ENCODE assay signal across 18 cellular contexts in genomic region chr11:65185869-65186341, GRCh38. TPM values are rescaled to one million over a fixed set of nuclear protein-coding genes. Genes with fewer than 3 reads are reported as not detected.
A peak's percentile ranks its signal among the peaks of the same experiment; 100 is the strongest.
DNase-seq lines count a peak whose midpoint lies in the region; ATAC-seq and TF ChIP-seq lines count a peak whose summit lies in the region.
"Had no signal": no experiment of that assay in that cellular context is flagged by ENCODE, and none has a peak within 500 bp of the region (broad histone marks: within the 10 kb centered on the region; RNA-seq: fewer than 3 reads in every experiment).

No MANE protein-coding gene starts in this region.

- H3K27ac ChIP-seq in left ventricle myocardium inferior (replicated peaks) (no peak overlapping the region), PC-3 (ENCODE audit: low read length) (no peak overlapping the region)

- in situ Hi-C loops in GM13976 (cut with MboI; ENCODE audit: low sequenced_read_pairs, unreplicated experiment) = no loop called here

- H3K9ac ChIP-seq in PC-3 (ENCODE audit: low read length) = no peak overlapping the region

- intact Hi-C loops in left ventricle myocardium inferior (cut with micrococcal nuclease) = no loop called here
- intact Hi-C loops in left cardiac atrium (cut with DNase I) = no loop called here
- intact Hi-C loops in PC-3 (cut with micrococcal nuclease) = loop anchor here (10.0 kb wide), 1 partner anchor 129 kb away; the partner anchor contains the start of gene CDC42EP2

- no peaks in the 10 kb centered on the region for H3K9me3 ChIP-seq in left ventricle myocardium inferior (replicated peaks)
- no peaks in the 10 kb centered on the region for H3K9me3 ChIP-seq in PC-3 (ENCODE audit: low read length)
- H3K9me3 ChIP-seq: body of pancreas, mucosa of descending colon had no signal

- H2AFZ ChIP-seq in PC-3 (ENCODE audit: low read length) = no peak overlapping the region

- H3K36me3 ChIP-seq in left ventricle myocardium inferior (peaks cover 54% of the 10 kb centered on the region), PC-3 (ENCODE audit: low read depth, low read length) (peaks cover 55% of the 10 kb centered on the region)

- no TSS peak for BruUV-seq in PC-3 (replicated peaks; lab: Mats Ljungman, UMichigan)

- no peaks in the 10 kb centered on the region for H3K9me2 ChIP-seq in PC-3 (replicated peaks; ENCODE audit: low read length)

- DNase-seq in left ventricle myocardium inferior (no peak), left cardiac atrium (no peak), PC-3 (no peak), foreskin fibroblast (no peak), GM13976 (ENCODE audit: low spot score) (no peak), NCI-H1105 (lab: John Stamatoyannopoulos, UW) (no peak), iPS-NIHi11 (ENCODE audit: low spot score) (no peak)
- DNase-seq: activated CD8-positive, alpha-beta T cell treated with anti-CD3 and anti-CD28 coated beads for 36 hours; activated effector memory CD4-positive, alpha-beta T cell treated with anti-CD3 and anti-CD28 coated beads, Interleukin-2, amount 50 U/mL, for 16 hours; effector CD8-positive, alpha-beta T cell; Kasumi-1; mucosa of descending colon; NCI-H1930; NCI-H69; RPMI8226 had no signal

- H3K4me3 ChIP-seq in left ventricle myocardium inferior (no peak overlapping the region), PC-3 (ENCODE audit: low read length) (no peak overlapping the region), foreskin fibroblast (ENCODE audit: low read depth in 1 of 2, low read length in 2 of 2) (no peak overlapping the region)
- H3K4me3 ChIP-seq: body of pancreas, mucosa of descending colon had no signal

- H3K4me1 ChIP-seq in left ventricle myocardium inferior = peaks cover 25% of the 10 kb centered on the region
- peaks cover 21% of the 10 kb centered on the region for H3K4me1 ChIP-seq in PC-3 (ENCODE audit: insufficient read depth, low read length)

- TF ChIP-seq CTCF in left ventricle myocardium inferior (IDR thresholded peaks at IDR 0.05; ENCODE audit: borderline replicate concordance) = peak; percentile 10
- TF ChIP-seq CTCF in PC-3 (conservative IDR thresholded peaks at IDR 0.05; ENCODE audit: low read depth, low read length) = peak; percentile 29; the same call in 1 of the 2 replicates
- TF ChIP-seq CTCF in foreskin fibroblast (IDR thresholded peaks at IDR 0.05; ENCODE audit: low read depth, low read length) = peak; percentile 7
- no peak for TF ChIP-seq CTCF in GM13976 (IDR thresholded peaks at IDR 0.05; ENCODE audit: borderline replicate concordance, control extremely low read depth, extremely low read depth, insufficient read depth, missing control alignments)

- ATAC-seq in left cardiac atrium (no peak), PC-3 (no peak), GM19397 (IDR thresholded peaks at IDR 0.05; ENCODE audit: unreplicated experiment) (no peak)
- ATAC-seq: activated CD8-positive, alpha-beta T cell treated with anti-CD3 and anti-CD28 coated beads for 36 hours; body of pancreas; mucosa of descending colon had no signal

- peaks cover 50% of the 10 kb centered on the region for H3K79me2 ChIP-seq in PC-3 (ENCODE audit: low read length)

- no peak overlapping the region for H3K4me2 ChIP-seq in PC-3 (ENCODE audit: low read length)

- no peaks in the 10 kb centered on the region for H3K27me3 ChIP-seq in left ventricle myocardium inferior (ENCODE audit: low read depth)
- H3K27me3 ChIP-seq in PC-3 (ENCODE audit: low read length) = no peaks in the 10 kb centered on the region
- H3K27me3 ChIP-seq: body of pancreas had no signal

- H3F3A ChIP-seq in PC-3 (ENCODE audit: low read length, unreplicated experiment) = no peaks in the 10 kb centered on the region

- peaks cover 4% of the 10 kb centered on the region; the same call in 1 of the 2 replicates for H4K20me1 ChIP-seq in PC-3 (ENCODE audit: low read length)

- CTCF ChIA-PET in PC-3 (lab: Charles Lee) = interaction anchor here (0.6 kb wide), 1 partner anchor 342 kb away, joined by 3 read pairs; the partner anchor contains the start of gene CDC42BPG

- POLR2A ChIA-PET in PC-3 (lab: Charles Lee; ENCODE audit: unreplicated experiment) = no interaction called here

RNA-seq across cellular contexts. Expression of gene CAPN1, which starts 4.2 kb away (rescaled TPM):
- total RNA-seq in left ventricle myocardium inferior (74.6 TPM), left cardiac atrium (10 to 100 TPM; 86.9 to 92.4 TPM), PC-3 (2014; rRNA removed) (307 and 407 TPM in 2 replicates)

RNA-seq across cellular contexts. Expression of gene SPDYC, which starts 15.9 kb away (rescaled TPM):
- total RNA-seq in left ventricle myocardium inferior (not detected), left cardiac atrium (not detected), PC-3 (2014; rRNA removed) (not detected in 2 replicates)
- total RNA-seq: activated CD8-positive, alpha-beta T cell treated with anti-CD3 and anti-CD28 coated beads for 36 hours; body of pancreas; fibroblast of villous mesenchyme; mucosa of descending colon had no signal

RNA-seq across cellular contexts. Expression of gene SYVN1, which starts 51.6 kb away (rescaled TPM):
- total RNA-seq in left ventricle myocardium inferior (25.6 TPM), left cardiac atrium (10 to 100 TPM; 33.2 to 41.6 TPM), PC-3 (2014; rRNA removed) (22.3 and 33.2 TPM in 2 replicates)
